Comparison of ENCODE assay signal across 8 cellular contexts in the genomic region with DNA sequence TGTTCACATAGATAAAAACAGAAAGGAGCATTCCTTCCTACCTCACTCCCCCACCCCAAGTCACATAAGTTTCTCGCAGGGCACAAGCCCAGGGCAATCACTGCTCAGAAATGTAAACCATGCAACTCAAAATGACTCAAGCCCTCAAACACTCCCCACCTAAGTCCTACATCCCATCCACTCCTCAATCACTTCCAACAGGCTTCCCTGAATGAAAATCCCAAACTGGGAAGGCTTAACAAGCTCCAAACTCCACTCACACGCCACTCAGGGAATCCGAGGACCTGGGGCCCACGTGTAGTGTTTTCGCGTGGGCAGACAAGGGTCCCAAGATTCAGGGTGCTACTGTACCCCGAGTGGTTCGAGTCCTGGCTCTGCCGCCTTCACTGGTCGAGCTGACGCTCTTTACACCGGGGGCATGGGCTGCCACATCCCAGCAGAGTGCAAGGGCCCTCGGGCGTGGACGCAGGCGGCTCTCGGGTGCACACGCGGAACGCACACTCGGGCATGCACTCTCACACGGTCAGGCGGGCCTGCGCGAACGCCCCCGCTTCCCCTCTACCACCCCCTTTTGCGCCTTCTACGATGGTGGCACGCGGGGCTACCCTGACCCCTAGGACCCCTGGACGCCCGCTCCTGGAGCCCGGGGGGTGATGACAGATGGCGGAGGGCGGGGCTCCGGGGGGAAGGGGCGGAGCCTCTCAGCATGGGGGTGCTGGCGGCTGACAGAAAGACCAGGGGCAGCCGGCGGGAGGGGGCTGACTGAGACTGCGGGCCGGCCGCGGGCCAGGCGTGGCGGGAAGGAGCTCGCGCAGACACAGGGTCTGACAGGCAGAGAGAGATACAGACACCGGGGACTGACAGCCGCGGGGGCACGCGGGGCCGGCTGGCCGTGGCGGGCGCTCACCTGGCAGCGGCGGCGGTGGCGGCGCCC. TPM values are rescaled to one million over a fixed set of nuclear protein-coding genes. Genes with fewer than 3 reads are reported as not detected.
DNase-seq lines count a peak whose midpoint lies in the region; ATAC-seq and TF ChIP-seq lines count a peak whose summit lies in the region.

No MANE protein-coding gene starts in this region.

- H3K4me3 ChIP-seq in dorsolateral prefrontal cortex (peak overlapping the region; percentile 61 to 96 (median 84)), lower lobe of right lung (peak overlapping the region; percentile 79)

- DNase-seq in NK-92 treated with Interleukin-12 subunit alpha and Interleukin-12 subunit beta, amount 100 ng/mL, for 24 hours (lab: John Stamatoyannopoulos, UW), result peak; percentile 59
- DNase-seq in NK-92 (lab: John Stamatoyannopoulos, UW; ENCODE audit: unreplicated experiment), result no peak
- peak; percentile 91 for DNase-seq in NCI-H226
- DNase-seq in activated CD4-positive, alpha-beta T cell treated with anti-CD3 and anti-CD28 coated beads, Interleukin-2, amount 50 U/mL, for 48 hours, result peak; percentile 84
- peak; percentile 69 to 87 (median 78) for DNase-seq in dorsolateral prefrontal cortex
- DNase-seq in lower lobe of right lung, result peak; percentile 85
- DNase-seq in stimulated activated CD4-positive, alpha-beta T cell treated with anti-CD3 and anti-CD28 coated beads, TNF-alpha, amount 100 ng/mL, for 4 hours (ENCODE audit: low read depth in 3 of 3), result peak; percentile 66 to 80 (median 69)

- TF ChIP-seq CTCF in dorsolateral prefrontal cortex (IDR thresholded peaks at IDR 0.05 in 54 of 56, conservative IDR thresholded peaks at IDR 0.05 in 2 of 56; ENCODE audit: low read depth in 1 of 56, partially characterized antibody in 56 of 56) (no peak), lower lobe of right lung (IDR thresholded peaks at IDR 0.05) (no peak)

- H3K36me3 ChIP-seq in lower lobe of right lung, result no peaks in the 10 kb centered on the region

- peak overlapping the region; percentile 48 to 97 (median 92) for H3K27ac ChIP-seq in dorsolateral prefrontal cortex
- H3K27ac ChIP-seq in lower lobe of right lung, result peak overlapping the region; percentile 90

- H3K9me3 ChIP-seq in lower lobe of right lung, result no peaks in the 10 kb centered on the region

- H3K27me3 ChIP-seq in dorsolateral prefrontal cortex (no peaks in the 10 kb centered on the region), lower lobe of right lung (ENCODE audit: low read depth) (no peaks in the 10 kb centered on the region)

- ATAC-seq in HG02981 (IDR thresholded peaks at IDR 0.05; ENCODE audit: unreplicated experiment), result peak; percentile 40
- peak; percentile 60 to 74 for ATAC-seq in lower lobe of right lung

- intact Hi-C loops in dorsolateral prefrontal cortex (cut with DNase I) (loop anchor here (2.0 to 10.0 kb wide), 6 partner anchors 68 to 378 kb away; no protein-coding TSS in a partner anchor), lower lobe of right lung (cut with DNase I) (no loop called here)

- peaks cover 16% of the 10 kb centered on the region for H3K4me1 ChIP-seq in lower lobe of right lung

RNA-seq across cellular contexts. Expression of gene ZHX3, which starts 0.7 kb away (rescaled TPM):
- total RNA-seq in dorsolateral prefrontal cortex, result 100 to 1,000 TPM in 89 of 120 experiments, 10 to 100 TPM in 31; 73.6 to 239 (median 112) TPM
- 34.5 TPM for total RNA-seq in lower lobe of right lung

RNA-seq across cellular contexts. Expression of gene LPIN3, which starts 23.8 kb away (rescaled TPM):
- total RNA-seq in dorsolateral prefrontal cortex (10 to 100 TPM in 7 of 120 experiments, 1 to 10 TPM in 112, under 1 TPM in 1; 0.87 to 11.8 (median 4.5) TPM), lower lobe of right lung (16.3 TPM)

RNA-seq across cellular contexts. Expression of gene EMILIN3, which starts 49.7 kb away (rescaled TPM):
- 10 to 100 TPM in 12 of 120 experiments, 1 to 10 TPM in 108; 2.0 to 16.0 (median 6.1) TPM for total RNA-seq in dorsolateral prefrontal cortex
- total RNA-seq in lower lobe of right lung, result 0.15 TPM
